Comparison of ENCODE assay signal across 17 cellular contexts in the genomic region with DNA sequence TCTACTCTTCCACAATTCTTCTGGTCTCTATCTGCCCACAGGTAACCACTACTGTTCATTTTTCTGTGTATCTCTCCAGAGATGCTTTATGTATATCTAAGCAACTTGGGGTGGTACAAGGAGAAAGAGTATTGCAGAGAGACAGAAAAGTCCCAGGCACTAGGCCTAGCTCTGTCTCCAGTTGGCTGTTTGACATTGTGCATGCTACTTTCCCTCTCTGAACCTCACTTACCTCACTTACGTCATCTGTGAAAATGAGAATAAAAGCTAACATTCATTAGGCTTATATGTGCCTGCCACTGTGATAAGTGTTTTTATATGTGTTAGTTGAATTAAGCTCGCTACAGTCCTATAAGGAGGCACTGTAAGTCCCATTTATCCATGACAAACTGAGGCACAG.
DNase-seq lines count a peak whose midpoint lies in the region; ATAC-seq and TF ChIP-seq lines count a peak whose summit lies in the region.
"Had no signal": no experiment of that assay in that cellular context is flagged by ENCODE, and none has a peak within 500 bp of the region (broad histone marks: within the 10 kb centered on the region; RNA-seq: fewer than 3 reads in every experiment).

No MANE protein-coding gene starts in this region.

- H3K4me1 Mint-ChIP-seq in activated naive CD8-positive, alpha-beta T cell treated with anti-CD3 and anti-CD28 coated beads for 36 hours: no peaks in the 10 kb centered on the region

- H3K4me3 Mint-ChIP-seq in activated naive CD8-positive, alpha-beta T cell treated with anti-CD3 and anti-CD28 coated beads for 36 hours: no peak overlapping the region
- H3K4me3 Mint-ChIP-seq: activated CD4-positive, alpha-beta T cell treated with anti-CD3 and anti-CD28 coated beads, Interleukin-2, amount 10 ng/mL, durations not matched to agents 24 days and 14 days; CD4-positive, CD25-positive, alpha-beta regulatory T cell; H9 had no signal

- peaks cover 41% of the 10 kb centered on the region for H3K4me1 ChIP-seq in left ventricle myocardium inferior
- H3K4me1 ChIP-seq in psoas muscle: peaks cover 19% of the 10 kb centered on the region
- H3K4me1 ChIP-seq in urinary bladder (ENCODE audit: insufficient read depth): no peaks in the 10 kb centered on the region

- H3K27me3 ChIP-seq in left ventricle myocardium inferior (ENCODE audit: low read depth) (no peaks in the 10 kb centered on the region), psoas muscle (ENCODE audit: insufficient read depth in 3 of 3, low read length in 2 of 3) (no peaks in the 10 kb centered on the region)

- TF ChIP-seq CTCF in left ventricle myocardium inferior (IDR thresholded peaks at IDR 0.05; ENCODE audit: borderline replicate concordance) (no peak), psoas muscle (IDR thresholded peaks at IDR 0.05) (no peak)

- H3K36me3 ChIP-seq in left ventricle myocardium inferior (no peaks in the 10 kb centered on the region), psoas muscle (ENCODE audit: insufficient read depth in 1 of 2, low read depth in 1 of 2) (no peaks in the 10 kb centered on the region), urinary bladder (ENCODE audit: insufficient read depth) (no peaks in the 10 kb centered on the region)

- no peak overlapping the region for H3K27ac Mint-ChIP-seq in activated naive CD8-positive, alpha-beta T cell treated with anti-CD3 and anti-CD28 coated beads for 36 hours
- H3K27ac Mint-ChIP-seq: activated CD4-positive, alpha-beta T cell treated with anti-CD3 and anti-CD28 coated beads, Interleukin-2, amount 10 ng/mL, durations not matched to agents 24 days and 14 days; CD4-positive, CD25-positive, alpha-beta regulatory T cell; H9 had no signal

- H3K36me3 Mint-ChIP-seq in activated naive CD8-positive, alpha-beta T cell treated with anti-CD3 and anti-CD28 coated beads for 36 hours: no peaks in the 10 kb centered on the region
- H3K36me3 Mint-ChIP-seq: CD4-positive, CD25-positive, alpha-beta regulatory T cell had no signal

- 46 to 52% (median 48%) methylated on average over 2 of the region's 2 CpGs for WGBS in psoas muscle, 3 donors
- 38% methylated on average over 2 of the region's 2 CpGs for whole genome bisulfite sequencing in urinary bladder

- H3K4me3 ChIP-seq in left ventricle myocardium inferior: no peak overlapping the region
- H3K4me3 ChIP-seq in psoas muscle: no peak overlapping the region
- H3K4me3 ChIP-seq in urinary bladder (ENCODE audit: low read depth, low read length): no peak overlapping the region

- ATAC-seq in left ventricle myocardium superior (no peak), left lobe of liver (no peak), psoas muscle (no peak)

- DNase-seq in left ventricle myocardium inferior (no peak), left ventricle myocardium superior (no peak), left lobe of liver (ENCODE audit: low spot score) (peak; percentile 12), psoas muscle (no peak), NCI-H1930 (lab: John Stamatoyannopoulos, UW) (no peak), GDM1 (lab: John Stamatoyannopoulos, UW) (no peak)
- no peak for DNase-seq in activated naive CD8-positive, alpha-beta T cell treated with anti-CD3 and anti-CD28 coated beads for 36 hours
- DNase-seq: ACHN; activated CD4-positive, alpha-beta T cell treated with anti-CD3 and anti-CD28 coated beads, Interleukin-2, amount 10 ng/mL, durations not matched to agents 24 days and 14 days; activated CD8-positive, alpha-beta memory T cell treated with anti-CD3 and anti-CD28 coated beads, Interleukin-2, amount 50 U/mL, for 48 hours; activated gamma-delta T cell treated with Interleukin-2 at 50 U/mL for 16 hours; CD4-positive, CD25-positive, alpha-beta regulatory T cell; H9; NCI-H2171; stimulated activated CD4-positive, alpha-beta T cell treated with anti-CD3 and anti-CD28 coated beads, Interleukin-4, amount 100 ng/mL, for 4 hours had no signal

- H3K9me3 ChIP-seq in left ventricle myocardium inferior (replicated peaks) (peaks cover 2% of the 10 kb centered on the region), psoas muscle (no peaks in the 10 kb centered on the region)

- peak overlapping the region; percentile 81 for H3K27ac ChIP-seq in left ventricle myocardium inferior (replicated peaks)
- peak overlapping the region; percentile 74 for H3K27ac ChIP-seq in psoas muscle
- H3K27ac ChIP-seq in urinary bladder (ENCODE audit: low read depth): peak overlapping the region; percentile 79
- H3K27ac ChIP-seq: HL-60 had no signal

- peaks cover 13% of the 10 kb centered on the region for H3K9me3 Mint-ChIP-seq in activated naive CD8-positive, alpha-beta T cell treated with anti-CD3 and anti-CD28 coated beads for 36 hours
- H3K9me3 Mint-ChIP-seq: activated CD4-positive, alpha-beta T cell treated with anti-CD3 and anti-CD28 coated beads, Interleukin-2, amount 10 ng/mL, durations not matched to agents 24 days and 14 days had no signal

- no peaks in the 10 kb centered on the region for H3K27me3 Mint-ChIP-seq in activated naive CD8-positive, alpha-beta T cell treated with anti-CD3 and anti-CD28 coated beads for 36 hours

- intact Hi-C loops in left ventricle myocardium inferior (cut with micrococcal nuclease): no loop called here
- intact Hi-C loops in left ventricle myocardium superior (cut with micrococcal nuclease): no loop called here
- intact Hi-C loops in psoas muscle (cut with DNase I): no loop called here
